Comparison of ENCODE assay signal across 24 cellular contexts in the genomic region with DNA sequence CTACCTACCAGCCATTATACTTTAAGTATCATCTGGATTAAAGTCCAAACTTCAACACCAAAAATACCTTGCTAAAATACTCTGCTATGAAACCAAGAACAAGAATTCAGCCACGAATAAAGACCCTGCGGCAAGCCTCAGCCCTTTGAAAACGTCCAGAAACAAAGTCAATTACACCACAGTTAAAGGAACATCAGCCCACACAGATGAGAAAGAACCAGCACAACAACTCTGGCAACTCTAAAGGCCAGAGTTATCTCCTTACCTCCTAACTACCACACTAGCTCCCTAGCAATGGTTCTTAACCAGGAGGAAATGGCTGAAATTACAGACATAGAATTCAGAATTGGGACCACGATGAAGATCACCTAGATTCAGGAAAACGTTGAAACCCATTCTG.
"Had no signal": no experiment of that assay in that cellular context is flagged by ENCODE, and none has a peak within 500 bp of the region (broad histone marks: within the 10 kb centered on the region; RNA-seq: fewer than 3 reads in every experiment).

No MANE protein-coding gene starts in this region.

- H3K27ac Mint-ChIP-seq: activated naive CD4-positive, alpha-beta T cell treated with anti-CD3 and anti-CD28 coated beads, Interleukin-2, amount 10 ng/mL, durations not matched to agents 7 days and 5 days; activated T-helper 1 cell treated with anti-CD3 and anti-CD28 coated beads, Interleukin-12 subunit alpha, Interleukin-12 subunit beta, Interleukin-2, Interleukin-4 antibody, amounts not matched to agents 30 ng/mL and 10 ng/mL and 1 ng/mL, durations not matched to agents 14 hours and 24 hours and 36 hours; dendritic cell treated with granulocyte-macrophage colony-stimulating factor and Interleukin-4, amounts not matched to agents 40 ng/mL and 50 ng/mL, for 4 days; endodermal cell; nephron; T-cell; T-helper 2 cell treated with Interferon-gamma antibody and Interleukin-4, amounts not matched to agents 5 μg/mL and 100 μg/mL, for 36 hours had no signal

- H3K27me3 Mint-ChIP-seq: activated naive CD4-positive, alpha-beta T cell treated with anti-CD3 and anti-CD28 coated beads, Interleukin-2, amount 10 ng/mL, durations not matched to agents 7 days and 5 days; central memory CD8-positive, alpha-beta T cell; dendritic cell treated with granulocyte-macrophage colony-stimulating factor and Interleukin-4, amounts not matched to agents 40 ng/mL and 50 ng/mL, for 4 days had no signal

- H3K9me3 Mint-ChIP-seq: central memory CD8-positive, alpha-beta T cell; dendritic cell treated with granulocyte-macrophage colony-stimulating factor and Interleukin-4, amounts not matched to agents 40 ng/mL and 50 ng/mL, for 4 days had no signal

- H3K4me3 Mint-ChIP-seq: activated naive CD4-positive, alpha-beta T cell treated with anti-CD3 and anti-CD28 coated beads, Interleukin-2, amount 10 ng/mL, durations not matched to agents 7 days and 5 days; activated T-helper 1 cell treated with anti-CD3 and anti-CD28 coated beads, Interleukin-12 subunit alpha, Interleukin-12 subunit beta, Interleukin-2, Interleukin-4 antibody, amounts not matched to agents 30 ng/mL and 10 ng/mL and 1 ng/mL, durations not matched to agents 14 hours and 24 hours and 36 hours; central memory CD8-positive, alpha-beta T cell; dendritic cell treated with granulocyte-macrophage colony-stimulating factor and Interleukin-4, amounts not matched to agents 40 ng/mL and 50 ng/mL, for 4 days; endodermal cell; nephron; T-helper 2 cell treated with Interferon-gamma antibody and Interleukin-4, amounts not matched to agents 5 μg/mL and 100 μg/mL, for 36 hours had no signal

- H3K4me1 Mint-ChIP-seq: endodermal cell, nephron had no signal

- DNase-seq: activated CD4-positive, alpha-beta T cell treated with anti-CD3 and anti-CD28 coated beads, Interleukin-2, amount 50 U/mL, for 1 hour; activated effector memory CD4-positive, alpha-beta T cell treated with anti-CD3 and anti-CD28 coated beads, Interleukin-2, amount 50 U/mL, for 16 hours; activated naive CD4-positive, alpha-beta T cell treated with anti-CD3 and anti-CD28 coated beads, Interleukin-2, amount 10 ng/mL, durations not matched to agents 7 days and 5 days; activated T-cell treated with anti-CD3 and anti-CD28 coated beads for 4 hours; endodermal cell; foreskin fibroblast; kidney glomerular epithelial cell; left lung; mesendoderm; mucosa of descending colon; ovary; stimulated activated CD4-positive, alpha-beta T cell treated with anti-CD3 and anti-CD28 coated beads, Interleukin-12 subunit alpha, Interleukin-12 subunit beta, amount 100 ng/mL, for 4 hours; stimulated activated CD4-positive, alpha-beta T cell treated with anti-CD3 and anti-CD28 coated beads, Interleukin-4, amount 100 ng/mL, for 1 hour; stomach; T-cell; tibial artery; upper lobe of right lung had no signal

- ATAC-seq: esophagus mucosa, left lung, mucosa of descending colon, sciatic nerve, T-cell, upper lobe of right lung had no signal
